ENCODE assay signal across 8 cellular contexts in the genomic region with DNA sequence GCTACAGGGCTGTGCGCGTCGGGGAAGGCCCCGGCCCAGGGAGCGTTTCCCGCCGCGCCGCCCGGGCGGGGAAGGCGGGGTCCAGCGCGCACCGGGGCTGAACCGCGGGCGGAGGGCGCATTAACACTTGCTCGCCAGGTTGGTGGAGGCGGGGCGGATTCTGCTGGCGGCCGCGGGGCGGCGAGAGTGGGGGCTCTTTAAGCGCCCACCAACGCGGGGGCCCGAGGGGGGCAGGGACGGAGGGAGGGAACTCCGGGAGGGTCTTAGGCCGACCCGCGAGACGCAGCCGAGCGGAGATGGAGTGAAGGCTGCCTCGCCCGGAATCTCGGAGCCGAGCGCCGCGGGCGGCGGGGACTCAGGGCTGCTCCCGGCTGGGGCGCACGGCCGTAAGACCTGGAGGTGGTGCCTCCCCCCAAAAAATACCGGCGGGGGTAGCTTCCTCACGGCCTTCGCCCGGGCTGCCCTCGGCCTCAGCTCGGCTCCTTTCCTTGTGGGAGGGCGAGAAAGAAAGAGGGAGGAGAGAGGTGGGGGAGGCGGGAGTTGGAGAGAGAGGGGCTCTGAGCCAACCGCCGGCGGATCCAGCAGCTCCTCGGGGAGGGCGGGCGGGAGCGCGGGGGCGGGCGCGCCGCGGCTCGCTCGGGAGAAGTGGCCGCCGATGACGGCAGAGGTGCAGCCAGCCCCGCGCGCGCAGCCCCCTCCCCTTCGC. TPM values are rescaled to one million over a fixed set of nuclear protein-coding genes. Genes with fewer than 3 reads are reported as not detected.
DNase-seq lines count a peak whose midpoint lies in the region; ATAC-seq, FAIRE-seq and TF ChIP-seq lines count a peak whose summit lies in the region.

No MANE protein-coding gene starts in this region.

- H3K4me3 ChIP-seq in astrocyte (ENCODE audit: insufficient read depth, low read depth, low read length) (peak overlapping the region; percentile 61), keratinocyte (ENCODE audit: control insufficient read depth in 2 of 3, extremely low read depth in 1 of 3, insufficient read depth in 2 of 3, low read depth in 1 of 3, low read length in 3 of 3) (peak overlapping the region in 2 of 3 experiments; percentile 23 to 40), thyroid gland (replicated peaks in 1 of 3) (peak overlapping the region in 2 of 3 donors; percentile 33 to 35), OCI-LY7 (ENCODE audit: low read depth, low read length, poor library complexity, severe bottlenecking) (no peak overlapping the region)

- H3K4me3 Mint-ChIP-seq in activated T-cell treated with anti-CD3 and anti-CD28 coated beads, Interleukin-2, amount 50 U/mL, for 72 hours = peak overlapping the region; percentile 72 to 82
- no peak overlapping the region for H3K4me3 Mint-ChIP-seq in astrocyte (ENCODE audit: unreplicated experiment)

- H3K27ac ChIP-seq in astrocyte (ENCODE audit: low read depth, low read length) (peak overlapping the region; percentile 56), keratinocyte (ENCODE audit: control insufficient read depth, insufficient read depth, low read length) (no peak overlapping the region), thyroid gland (peak overlapping the region; percentile 62 to 83 (median 79)), OCI-LY7 (ENCODE audit: low read depth, low read length, poor library complexity, severe bottlenecking) (no peak overlapping the region)

- CTCF ChIA-PET in OCI-LY7 (lab: Charles Lee; ENCODE audit: unreplicated experiment) = no interaction called here

- H3K4me1 ChIP-seq in astrocyte (ENCODE audit: insufficient read depth, low read length) = peaks cover 12% of the 10 kb centered on the region
- H3K4me1 ChIP-seq in keratinocyte (ENCODE audit: control insufficient read depth, extremely low read depth, insufficient read depth, low read length) = peaks cover 4% of the 10 kb centered on the region
- H3K4me1 ChIP-seq in thyroid gland = peaks cover 22 to 39% of the 10 kb centered on the region in 2 donors
- H3K4me1 ChIP-seq in OCI-LY7 (ENCODE audit: insufficient read depth, low read length, poor library complexity, severe bottlenecking) = no peaks in the 10 kb centered on the region

- H3K9ac ChIP-seq in astrocyte (ENCODE audit: low read length) (peak overlapping the region; percentile 67), keratinocyte (ENCODE audit: control insufficient read depth, extremely low read depth, insufficient read depth, low read length) (no peak overlapping the region)

- dilution Hi-C loops in keratinocyte (cut with MboI; ENCODE audit: extremely low pct_ligation_motif_present, low sequenced_read_pairs) = loop anchor here (10.0 kb wide), 1 partner anchor 435 kb away; no protein-coding TSS in a partner anchor

- 0 to 2% methylated on average over 7 to 23 of the region's 84 CpGs for WGBS in thyroid gland, 2 donors

- peak overlapping the region; percentile 69 for H2AFZ ChIP-seq in astrocyte (ENCODE audit: low read depth, low read length)
- H2AFZ ChIP-seq in keratinocyte (ENCODE audit: control insufficient read depth, low read length) = no peak overlapping the region
- H2AFZ ChIP-seq in OCI-LY7 (ENCODE audit: low read length) = no peak overlapping the region

- ATAC-seq in activated T-cell treated with anti-CD3 and anti-CD28 coated beads, Interleukin-2, amount 50 U/mL, for 72 hours (replicated peaks in 1 of 2) = peak; percentile 28 to 36
- no peak for ATAC-seq in HG03378 (IDR thresholded peaks at IDR 0.05; ENCODE audit: unreplicated experiment)

- H3K4me2 ChIP-seq in astrocyte (ENCODE audit: low read length) (peak overlapping the region; percentile 88), keratinocyte (ENCODE audit: control insufficient read depth, extremely low read depth, insufficient read depth, low read depth, low read length) (peak overlapping the region; percentile 46), OCI-LY7 (ENCODE audit: low read length) (no peak overlapping the region)

- no peaks in the 10 kb centered on the region for H3K36me3 ChIP-seq in astrocyte (ENCODE audit: insufficient read depth, low read length)
- no peaks in the 10 kb centered on the region for H3K36me3 ChIP-seq in keratinocyte (ENCODE audit: control insufficient read depth in 2 of 2, extremely low read depth in 1 of 2, insufficient read depth in 2 of 2, low read length in 2 of 2)
- H3K36me3 ChIP-seq in thyroid gland = no peaks in the 10 kb centered on the region
- no peaks in the 10 kb centered on the region for H3K36me3 ChIP-seq in OCI-LY7 (ENCODE audit: insufficient read depth, low read length)

- H3K27me3 Mint-ChIP-seq in activated T-cell treated with anti-CD3 and anti-CD28 coated beads, Interleukin-2, amount 50 U/mL, for 72 hours (ENCODE audit: low read depth) = peaks cover 70% of the 10 kb centered on the region
- peaks cover 60% of the 10 kb centered on the region for H3K27me3 Mint-ChIP-seq in astrocyte (ENCODE audit: low read depth, unreplicated experiment)

- no peaks in the 10 kb centered on the region for H3K9me3 Mint-ChIP-seq in activated T-cell treated with anti-CD3 and anti-CD28 coated beads, Interleukin-2, amount 50 U/mL, for 72 hours
- H3K9me3 Mint-ChIP-seq in astrocyte (ENCODE audit: unreplicated experiment) = peaks cover 34% of the 10 kb centered on the region

- H3K27ac Mint-ChIP-seq in activated T-cell treated with anti-CD3 and anti-CD28 coated beads, Interleukin-2, amount 50 U/mL, for 72 hours = no peak overlapping the region
- H3K27ac Mint-ChIP-seq in astrocyte (ENCODE audit: unreplicated experiment) = no peak overlapping the region

- TF ChIP-seq POLR2A in thyroid gland (IDR thresholded peaks at IDR 0.05) = no peak

- BruUV-seq in OCI-LY7 (replicated peaks; lab: Mats Ljungman, UMichigan) = no TSS peak

- TF ChIP-seq CTCF in astrocyte (IDR thresholded peaks at IDR 0.05; ENCODE audit: insufficient read depth, low read depth, low read length) = no peak
- no peak for TF ChIP-seq CTCF in keratinocyte (optimal IDR thresholded peaks at IDR 0.05 in 1 of 3, IDR thresholded peaks at IDR 0.05 in 1 of 3, conservative IDR thresholded peaks at IDR 0.05 in 1 of 3; ENCODE audit: extremely low read depth in 1 of 3, insufficient read depth in 2 of 3, low read length in 3 of 3)
- TF ChIP-seq CTCF in thyroid gland (IDR thresholded peaks at IDR 0.05) = no peak
- TF ChIP-seq CTCF in OCI-LY7 (conservative IDR thresholded peaks at IDR 0.05; ENCODE audit: low read length) = no peak

- H3K9me3 ChIP-seq in astrocyte (ENCODE audit: insufficient read depth, low read depth, low read length) (peaks cover 12% of the 10 kb centered on the region), keratinocyte (ENCODE audit: control insufficient read depth, low read depth, low read length) (no peaks in the 10 kb centered on the region), thyroid gland (no peaks in the 10 kb centered on the region), OCI-LY7 (ENCODE audit: low read length) (no peaks in the 10 kb centered on the region)

- POLR2A ChIA-PET in OCI-LY7 (lab: Charles Lee) = no interaction called here

- peaks cover 38% of the 10 kb centered on the region for H3K79me2 ChIP-seq in astrocyte (ENCODE audit: insufficient read depth, low read length)
- no peaks in the 10 kb centered on the region for H3K79me2 ChIP-seq in keratinocyte (ENCODE audit: control insufficient read depth, insufficient read depth, low read length)
- H3K79me2 ChIP-seq in OCI-LY7 (ENCODE audit: insufficient read depth, low read depth, low read length) = no peaks in the 10 kb centered on the region

- H3K9me1 ChIP-seq in keratinocyte (ENCODE audit: control insufficient read depth, extremely low read depth, insufficient read depth, low read length) = no peaks in the 10 kb centered on the region

- H3K36me3 Mint-ChIP-seq in activated T-cell treated with anti-CD3 and anti-CD28 coated beads, Interleukin-2, amount 50 U/mL, for 72 hours (ENCODE audit: insufficient read depth in 2 of 2) = peaks cover 2 to 4% of the 10 kb centered on the region in 2 donors
- H3K36me3 Mint-ChIP-seq in astrocyte (ENCODE audit: low read depth, unreplicated experiment) = peaks cover 2% of the 10 kb centered on the region

- peaks cover 28% of the 10 kb centered on the region for H3K4me1 Mint-ChIP-seq in activated T-cell treated with anti-CD3 and anti-CD28 coated beads, Interleukin-2, amount 50 U/mL, for 72 hours (ENCODE audit: low read depth)
- H3K4me1 Mint-ChIP-seq in astrocyte (ENCODE audit: low read depth, unreplicated experiment) = peaks cover 6% of the 10 kb centered on the region

- FAIRE-seq in astrocyte (lab: Jason Lieb, UNC) (no peak), keratinocyte (lab: Jason Lieb, UNC) (no peak)

- intact Hi-C loops in thyroid gland (cut with DNase I) (no loop called here), OCI-LY7 (cut with micrococcal nuclease; ENCODE audit: unreplicated experiment) (no loop called here)

- H3K27me3 ChIP-seq in astrocyte (ENCODE audit: insufficient read depth, low read length) (peaks cover 63% of the 10 kb centered on the region), keratinocyte (ENCODE audit: control insufficient read depth, extremely low read depth, insufficient read depth, low read length) (peaks cover 98% of the 10 kb centered on the region), thyroid gland (peaks cover 45% of the 10 kb centered on the region)

- peaks cover 37% of the 10 kb centered on the region for H4K20me1 ChIP-seq in astrocyte (ENCODE audit: insufficient read depth, low read length)
- H4K20me1 ChIP-seq in keratinocyte (ENCODE audit: control insufficient read depth, extremely low read depth, insufficient read depth, low read length) = peaks cover 1% of the 10 kb centered on the region
- H4K20me1 ChIP-seq in OCI-LY7 (ENCODE audit: insufficient read depth, low read length) = no peaks in the 10 kb centered on the region

- no peaks in the 10 kb centered on the region for H3K9me2 ChIP-seq in OCI-LY7 (ENCODE audit: insufficient read depth, low read length)

- no peak for DNase-seq in activated T-cell treated with anti-CD3 and anti-CD28 coated beads, Interleukin-2, amount 50 U/mL, for 72 hours
- DNase-seq in activated T-cell treated with anti-CD3 and anti-CD28 coated beads for 4 hours (no peak), astrocyte (ENCODE audit: low read depth) (peak; percentile 85), keratinocyte (ENCODE audit: low read depth, low spot score) (no peak), thyroid gland (peak in 1 of 2 donors; percentile 19), HUDEP-2 (lab: John Stamatoyannopoulos, UW; ENCODE audit: unreplicated experiment in 76 of 76) (no peak), OCI-LY7 (ENCODE audit: low spot score) (no peak)

RNA-seq across cellular contexts. Expression of a gene that starts 0.4 kb away (rescaled TPM):
- not detected for total RNA-seq in activated T-cell treated with anti-CD3 and anti-CD28 coated beads, Interleukin-2, amount 50 U/mL, for 72 hours
- 0.07 TPM in 1 of 2 replicates, not detected in the other for total RNA-seq in astrocyte
- polyA plus RNA-seq in keratinocyte = not detected in 3 replicates
- not detected for polyA plus RNA-seq in keratinocyte (2011; ENCODE audit: low read depth)
- polyA plus RNA-seq in keratinocyte (2011; cell fraction: cytosol; rRNA removed) = not detected in 2 replicates
- polyA plus RNA-seq in keratinocyte (2011; cell fraction: nucleus; rRNA removed) = not detected in 2 replicates
- not detected in 2 replicates for polyA plus RNA-seq in keratinocyte (2012; ENCODE audit: low replicate concordance)
- polyA minus RNA-seq in keratinocyte = not detected in 3 replicates
- polyA minus RNA-seq in keratinocyte (2011; cell fraction: cytosol; rRNA and poly(A)+ RNA removed) = not detected
- polyA minus RNA-seq in keratinocyte (2011; cell fraction: nucleus; rRNA and poly(A)+ RNA removed) = not detected in 2 replicates
- 1 to 10 TPM; 1.5 to 3.7 (median 2.3) TPM for total RNA-seq in thyroid gland
- total RNA-seq in OCI-LY7 (2014; rRNA removed; shearing (Covaris generic)) = not detected in 2 replicates
- total RNA-seq in OCI-LY7 (2022) = not detected in 2 replicates

RNA-seq across cellular contexts. Expression of a gene that starts 45.1 kb away (rescaled TPM):
- total RNA-seq in activated T-cell treated with anti-CD3 and anti-CD28 coated beads, Interleukin-2, amount 50 U/mL, for 72 hours = 10 to 100 TPM; 21.2 to 22.4 TPM
- total RNA-seq in astrocyte = 15.6 and 16.5 TPM in 2 replicates
- 11.5 to 16.2 TPM (median 14.7 TPM) in 3 replicates for polyA plus RNA-seq in keratinocyte
- polyA plus RNA-seq in keratinocyte (2011; ENCODE audit: low read depth) = 6.9 TPM
- 6.7 and 7.5 TPM in 2 replicates for polyA plus RNA-seq in keratinocyte (2011; cell fraction: cytosol; rRNA removed)
- 56.3 and 57.2 TPM in 2 replicates for polyA plus RNA-seq in keratinocyte (2011; cell fraction: nucleus; rRNA removed)
- 10.6 and 12.0 TPM in 2 replicates for polyA plus RNA-seq in keratinocyte (2012; ENCODE audit: low replicate concordance)
- 3.4 to 14.0 TPM (median 13.6 TPM) in 3 replicates for polyA minus RNA-seq in keratinocyte
- polyA minus RNA-seq in keratinocyte (2011; cell fraction: cytosol; rRNA and poly(A)+ RNA removed) = 5.2 TPM
- 17.8 and 25.4 TPM in 2 replicates for polyA minus RNA-seq in keratinocyte (2011; cell fraction: nucleus; rRNA and poly(A)+ RNA removed)
- 10 to 100 TPM; 21.2 to 27.4 (median 25.2) TPM for total RNA-seq in thyroid gland
- total RNA-seq in OCI-LY7 (2014; rRNA removed; shearing (Covaris generic)) = 12.2 and 15.0 TPM in 2 replicates
- total RNA-seq in OCI-LY7 (2022) = 26.0 and 33.5 TPM in 2 replicates

RNA-seq across cellular contexts. Expression of a gene that starts 56.7 kb away (rescaled TPM):
- not detected for total RNA-seq in activated T-cell treated with anti-CD3 and anti-CD28 coated beads, Interleukin-2, amount 50 U/mL, for 72 hours
- total RNA-seq in astrocyte (15.8 and 15.9 TPM in 2 replicates), thyroid gland (1 to 10 TPM; 1.9 to 4.0 (median 2.1) TPM), OCI-LY7 (2022) (0.15 TPM in 1 of 2 replicates, not detected in the other)
- polyA plus RNA-seq in keratinocyte = 0.02 TPM in 1 of 3 replicates, not detected in the others
- not detected for polyA plus RNA-seq in keratinocyte (2011; ENCODE audit: low read depth)
- not detected in 2 replicates for polyA plus RNA-seq in keratinocyte (2011; cell fraction: cytosol; rRNA removed)
- polyA plus RNA-seq in keratinocyte (2011; cell fraction: nucleus; rRNA removed) = 0.05 TPM in 1 of 2 replicates, not detected in the other
- polyA plus RNA-seq in keratinocyte (2012; ENCODE audit: low replicate concordance) = 0.07 TPM in 1 of 2 replicates, not detected in the other
- not detected in 3 replicates for polyA minus RNA-seq in keratinocyte
- polyA minus RNA-seq in keratinocyte (2011; cell fraction: cytosol; rRNA and poly(A)+ RNA removed) = not detected
- polyA minus RNA-seq in keratinocyte (2011; cell fraction: nucleus; rRNA and poly(A)+ RNA removed) = not detected in 2 replicates
- total RNA-seq in OCI-LY7 (2014; rRNA removed; shearing (Covaris generic)) = not detected in 2 replicates

Comparison
In these comparisons a context has a peak if more than half of its experiments do, and no peak if none do; other contexts are left out.
1. H3K27ac ChIP-seq: peak in astrocyte (single experiment) and thyroid gland (3 of 3); none in keratinocyte (single experiment) and OCI-LY7 (single experiment).